Comparison of ENCODE assay signal across 13 cellular contexts in genomic region chr14:102822311-102822863, GRCh38. TPM values are rescaled to one million over a fixed set of nuclear protein-coding genes. Genes with fewer than 3 reads are reported as not detected.
DNase-seq lines count a peak whose midpoint lies in the region; ATAC-seq and TF ChIP-seq lines count a peak whose summit lies in the region.
"Had no signal": no experiment of that assay in that cellular context is flagged by ENCODE, and none has a peak within 500 bp of the region (broad histone marks: within the 10 kb centered on the region; RNA-seq: fewer than 3 reads in every experiment).

No MANE protein-coding gene starts in this region.

- intact Hi-C loops in natural killer cell (cut with micrococcal nuclease) = loop anchor here (5.0 kb wide), 1 partner anchor 45 kb away; the partner anchor contains the start of gene TRAF3

- no peak overlapping the region for H2AK5ac ChIP-seq in mesenchymal stem cell (ENCODE audit: low read length, severe bottlenecking)

- H2BK12ac ChIP-seq in mesenchymal stem cell (ENCODE audit: low read length in 2 of 2) = no peak overlapping the region

- no peak overlapping the region for H4K91ac ChIP-seq in mesenchymal stem cell (ENCODE audit: low read length)

- no peak overlapping the region for H2BK5ac ChIP-seq in mesenchymal stem cell (ENCODE audit: low read depth, low read length, poor library complexity, severe bottlenecking)

- H3K4ac ChIP-seq in mesenchymal stem cell (ENCODE audit: low read depth in 1 of 2, low read length in 2 of 2) = no peak overlapping the region

- H3K79me1 ChIP-seq in mesenchymal stem cell (replicated peaks; ENCODE audit: low read length, poor library complexity, severe bottlenecking) = peaks cover 31% of the 10 kb centered on the region

- H3K36me3 Mint-ChIP-seq in natural killer cell treated with Interleukin-12 subunit alpha and Interleukin-12 subunit beta and Interleukin-15 and Interleukin-18, amount 100 ng/mL, for 72 hours = no peaks in the 10 kb centered on the region
- no peaks in the 10 kb centered on the region for H3K36me3 Mint-ChIP-seq in natural killer cell
- peaks cover 16% of the 10 kb centered on the region for H3K36me3 Mint-ChIP-seq in activated CD4-positive, alpha-beta memory T cell treated with anti-CD3 and anti-CD28 coated beads, Interleukin-2, amount 10 ng/mL, durations not matched to agents 7 days and 5 days (ENCODE audit: low read depth)

- H3K27me3 Mint-ChIP-seq in natural killer cell treated with Interleukin-12 subunit alpha and Interleukin-12 subunit beta and Interleukin-15 and Interleukin-18, amount 100 ng/mL, for 72 hours = no peaks in the 10 kb centered on the region
- no peaks in the 10 kb centered on the region for H3K27me3 Mint-ChIP-seq in natural killer cell (ENCODE audit: low read depth in 2 of 2)
- H3K27me3 Mint-ChIP-seq in activated CD4-positive, alpha-beta memory T cell treated with anti-CD3 and anti-CD28 coated beads, Interleukin-2, amount 10 ng/mL, durations not matched to agents 7 days and 5 days = no peaks in the 10 kb centered on the region
- H3K27me3 Mint-ChIP-seq: dendritic cell treated with granulocyte-macrophage colony-stimulating factor and Interleukin-4, amounts not matched to agents 40 ng/mL and 50 ng/mL, for 4 days had no signal

- H2BK15ac ChIP-seq in mesenchymal stem cell (ENCODE audit: low read depth, poor library complexity, severe bottlenecking) = no peak overlapping the region

- ATAC-seq in natural killer cell treated with Interleukin-12 subunit alpha and Interleukin-12 subunit beta and Interleukin-15 and Interleukin-18, amount 100 ng/mL, for 72 hours = peak in 1 of 2 donors; percentile 22
- no peak for ATAC-seq in natural killer cell
- no peak for ATAC-seq in GM21515 (IDR thresholded peaks at IDR 0.05; ENCODE audit: unreplicated experiment)
- ATAC-seq: GM23338 had no signal

- H3K23ac ChIP-seq in mesenchymal stem cell (ENCODE audit: low read length in 2 of 2) = no peak overlapping the region

- H3K4me3 Mint-ChIP-seq in natural killer cell treated with Interleukin-12 subunit alpha and Interleukin-12 subunit beta and Interleukin-15 and Interleukin-18, amount 100 ng/mL, for 72 hours = peak overlapping the region; percentile 41
- H3K4me3 Mint-ChIP-seq in natural killer cell = no peak overlapping the region
- H3K4me3 Mint-ChIP-seq in activated CD4-positive, alpha-beta memory T cell treated with anti-CD3 and anti-CD28 coated beads, Interleukin-2, amount 10 ng/mL, durations not matched to agents 7 days and 5 days = peak overlapping the region; percentile 13
- H3K4me3 Mint-ChIP-seq: dendritic cell treated with granulocyte-macrophage colony-stimulating factor and Interleukin-4, amounts not matched to agents 40 ng/mL and 50 ng/mL, for 4 days; GM23338 had no signal

- no peak overlapping the region for H2AFZ ChIP-seq in mesenchymal stem cell (ENCODE audit: low read depth, low read length)
- H2AFZ ChIP-seq: GM23338 had no signal

- H3K27ac Mint-ChIP-seq in natural killer cell treated with Interleukin-12 subunit alpha and Interleukin-12 subunit beta and Interleukin-15 and Interleukin-18, amount 100 ng/mL, for 72 hours = peak overlapping the region; percentile 9 to 56
- peak overlapping the region in 1 of 2 donors; percentile 17 for H3K27ac Mint-ChIP-seq in natural killer cell
- peak overlapping the region; percentile 49 for H3K27ac Mint-ChIP-seq in activated CD4-positive, alpha-beta memory T cell treated with anti-CD3 and anti-CD28 coated beads, Interleukin-2, amount 10 ng/mL, durations not matched to agents 7 days and 5 days
- H3K27ac Mint-ChIP-seq: dendritic cell treated with granulocyte-macrophage colony-stimulating factor and Interleukin-4, amounts not matched to agents 40 ng/mL and 50 ng/mL, for 4 days; GM23338 had no signal

- H3K4me2 ChIP-seq in mesenchymal stem cell (ENCODE audit: low read length, poor library complexity, severe bottlenecking) = no peak overlapping the region
- H3K4me2 ChIP-seq: GM23338 had no signal

- no peaks in the 10 kb centered on the region for H3K9me3 ChIP-seq in mesenchymal stem cell (ENCODE audit: control insufficient read depth, low read length)
- H3K9me3 ChIP-seq: MG63 had no signal

- TF ChIP-seq CTCF in natural killer cell (IDR thresholded peaks at IDR 0.05) = no peak

- POLR2A ChIA-PET in activated CD4-positive, alpha-beta memory T cell treated with anti-CD3 and anti-CD28 coated beads, Interleukin-2, amount 10 ng/mL, durations not matched to agents 7 days and 5 days (lab: Charles Lee) = interaction anchor here (0.9 to 1.4 kb wide), 2 partner anchors 12 to 14 kb away, joined by 3 to 8 read pairs; no protein-coding TSS in a partner anchor

- H3K27me3 ChIP-seq in mesenchymal stem cell (ENCODE audit: control insufficient read depth in 1 of 2, insufficient read depth in 1 of 2, low read length in 2 of 2) = no peaks in the 10 kb centered on the region
- H3K27me3 ChIP-seq: MG63 had no signal

- H3K36me3 ChIP-seq in mesenchymal stem cell (ENCODE audit: control insufficient read depth in 1 of 2, insufficient read depth in 2 of 2, low read depth in 1 of 2, low read length in 2 of 2) = peaks cover 0 to 14% of the 10 kb centered on the region in 2 experiments
- H3K36me3 ChIP-seq: MG63 had no signal

- H2BK120ac ChIP-seq in mesenchymal stem cell (ENCODE audit: low read depth, low read length) = no peak overlapping the region

- CTCF ChIA-PET in activated CD4-positive, alpha-beta memory T cell treated with anti-CD3 and anti-CD28 coated beads, Interleukin-2, amount 10 ng/mL, durations not matched to agents 7 days and 5 days (lab: Charles Lee) = interaction anchor here (1.1 kb wide), 1 partner anchor 127 kb away, joined by 5 read pairs; no protein-coding TSS in a partner anchor

- no peak overlapping the region for H3K9ac ChIP-seq in mesenchymal stem cell (ENCODE audit: low read length)

- no peaks in the 10 kb centered on the region for H3K9me3 Mint-ChIP-seq in natural killer cell treated with Interleukin-12 subunit alpha and Interleukin-12 subunit beta and Interleukin-15 and Interleukin-18, amount 100 ng/mL, for 72 hours
- H3K9me3 Mint-ChIP-seq in natural killer cell = no peaks in the 10 kb centered on the region
- H3K9me3 Mint-ChIP-seq in activated CD4-positive, alpha-beta memory T cell treated with anti-CD3 and anti-CD28 coated beads, Interleukin-2, amount 10 ng/mL, durations not matched to agents 7 days and 5 days = no peaks in the 10 kb centered on the region
- H3K9me3 Mint-ChIP-seq: dendritic cell treated with granulocyte-macrophage colony-stimulating factor and Interleukin-4, amounts not matched to agents 40 ng/mL and 50 ng/mL, for 4 days; GM23338 had no signal

- 89% methylated on average over 8 of the region's 10 CpGs for WGBS in mesenchymal stem cell

- H3K27ac ChIP-seq in mesenchymal stem cell (ENCODE audit: low read length, poor library complexity, severe bottlenecking) = no peak overlapping the region

- H3K14ac ChIP-seq in mesenchymal stem cell (ENCODE audit: low read length in 2 of 2) = no peak overlapping the region

- H3K4me1 Mint-ChIP-seq in natural killer cell treated with Interleukin-12 subunit alpha and Interleukin-12 subunit beta and Interleukin-15 and Interleukin-18, amount 100 ng/mL, for 72 hours (ENCODE audit: low read depth in 2 of 2) = peaks cover 41 to 51% of the 10 kb centered on the region in 2 donors
- peaks cover 36 to 45% of the 10 kb centered on the region in 2 donors for H3K4me1 Mint-ChIP-seq in natural killer cell
- peaks cover 73% of the 10 kb centered on the region for H3K4me1 Mint-ChIP-seq in activated CD4-positive, alpha-beta memory T cell treated with anti-CD3 and anti-CD28 coated beads, Interleukin-2, amount 10 ng/mL, durations not matched to agents 7 days and 5 days

- H3K4me3 ChIP-seq in mesenchymal stem cell (ENCODE audit: insufficient read depth in 1 of 2, low read depth in 1 of 2, low read length in 2 of 2) = no peak overlapping the region
- H3K4me3 ChIP-seq: GM23338, MG63 had no signal

- no peak for DNase-seq in natural killer cell treated with Interleukin-12 subunit alpha and Interleukin-12 subunit beta and Interleukin-15 and Interleukin-18, amount 100 ng/mL, for 72 hours (ENCODE audit: low spot score)
- no peak for DNase-seq in natural killer cell
- DNase-seq in activated CD4-positive, alpha-beta memory T cell treated with anti-CD3 and anti-CD28 coated beads, Interleukin-2, amount 10 ng/mL, durations not matched to agents 7 days and 5 days = no peak
- peak; percentile 20 to 57 for DNase-seq in stimulated activated CD4-positive, alpha-beta T cell treated with anti-CD3 and anti-CD28 coated beads, Interleukin-12 subunit alpha, Interleukin-12 subunit beta, amount 100 ng/mL, for 24 hours (ENCODE audit: low read depth in 2 of 2)
- no peak for DNase-seq in SW 1271 (lab: John Stamatoyannopoulos, UW)
- no peak for DNase-seq in mesenchymal stem cell
- no peak for DNase-seq in DMS79 treated with DMSO at 0.1 percent for 48 hours (lab: John Stamatoyannopoulos, UW)
- DNase-seq: DMS79, mesendoderm, MG63 had no signal

- no peak overlapping the region for H4K8ac ChIP-seq in mesenchymal stem cell (ENCODE audit: low read length)

- peaks cover 16% of the 10 kb centered on the region for H3K4me1 ChIP-seq in mesenchymal stem cell (ENCODE audit: control insufficient read depth, insufficient read depth, low read depth, low read length)

- no peak overlapping the region for H3K18ac ChIP-seq in mesenchymal stem cell (ENCODE audit: low read depth in 1 of 2, low read length in 2 of 2)

RNA-seq across cellular contexts. Expression of gene TRAF3, which starts 45.1 kb away (rescaled TPM):
- 10 to 100 TPM; 37.6 to 84.6 TPM for total RNA-seq in natural killer cell treated with Interleukin-12 subunit alpha and Interleukin-12 subunit beta and Interleukin-15 and Interleukin-18, amount 100 ng/mL, for 72 hours
- 10 to 100 TPM; 21.0 to 31.6 (median 23.5) TPM for total RNA-seq in natural killer cell
- 10 to 100 TPM; 37.4 to 38.9 TPM for total RNA-seq in activated CD4-positive, alpha-beta memory T cell treated with anti-CD3 and anti-CD28 coated beads, Interleukin-2, amount 10 ng/mL, durations not matched to agents 7 days and 5 days
- polyA plus RNA-seq in mesenchymal stem cell (2013, experiment 1 of 2) = 10.7 TPM
- polyA plus RNA-seq in mesenchymal stem cell (2013, experiment 2 of 2) = 11.9 TPM

Comparison
In these comparisons a context has a peak if more than half of its experiments do, and no peak if none do; other contexts are left out.
1. DNase-seq: peak in stimulated activated CD4-positive, alpha-beta T cell treated with anti-CD3 and anti-CD28 coated beads, Interleukin-12 subunit alpha, Interleukin-12 subunit beta, amount 100 ng/mL, for 24 hours (2 of 2); none in natural killer cell treated with Interleukin-12 subunit alpha and Interleukin-12 subunit beta and Interleukin-15 and Interleukin-18, amount 100 ng/mL, for 72 hours (single experiment), natural killer cell (single experiment), activated CD4-positive, alpha-beta memory T cell treated with anti-CD3 and anti-CD28 coated beads, Interleukin-2, amount 10 ng/mL, durations not matched to agents 7 days and 5 days (single experiment), SW 1271 (0 of 2), mesenchymal stem cell (single experiment) and DMS79 treated with DMSO at 0.1 percent for 48 hours (single experiment).